Comparison of ENCODE assay signal across 14 cellular contexts in genomic region chr6:46898011-46898410, GRCh38. TPM values are rescaled to one million over a fixed set of nuclear protein-coding genes. Genes with fewer than 3 reads are reported as not detected.
DNase-seq lines count a peak whose midpoint lies in the region; ATAC-seq and TF ChIP-seq lines count a peak whose summit lies in the region.
"Had no signal": no experiment of that assay in that cellular context is flagged by ENCODE, and none has a peak within 500 bp of the region (broad histone marks: within the 10 kb centered on the region; RNA-seq: fewer than 3 reads in every experiment).

No MANE protein-coding gene starts in this region.

- no peak overlapping the region for H3K4me3 Mint-ChIP-seq in natural killer cell
- H3K4me3 Mint-ChIP-seq: CD4-positive, CD25-positive, alpha-beta regulatory T cell had no signal

- no peak for TF ChIP-seq POLR2A in gastrocnemius medialis (IDR thresholded peaks at IDR 0.05)

- peak; percentile 14 for DNase-seq in AG20443 (ENCODE audit: low spot score)
- DNase-seq in left kidney (ENCODE audit: low read depth, low spot score), result peak; percentile 70
- DNase-seq in gastrocnemius medialis, result peak in 1 of 2 donors; percentile 16
- DNase-seq in natural killer cell, result no peak
- DNase-seq in NCI-H82 treated with DMSO at 0.1 percent for 48 hours (lab: John Stamatoyannopoulos, UW; ENCODE audit: unreplicated experiment), result no peak
- DNase-seq: Calu3; CD4-positive, CD25-positive, alpha-beta regulatory T cell; NCI-H187 treated with DMSO at 0.1 percent for 48 hours; NCI-H2171 treated with DMSO at 0.1 percent for 48 hours; NCI-H510A had no signal

- no peaks in the 10 kb centered on the region for H3K4me1 ChIP-seq in HEK293 (ENCODE audit: control insufficient read depth, insufficient read depth, low read length)
- peaks cover 0 to 19% of the 10 kb centered on the region in 2 donors for H3K4me1 ChIP-seq in gastrocnemius medialis

- ATAC-seq in gastrocnemius medialis, result peak in 1 of 2 donors; percentile 30
- no peak for ATAC-seq in GM19324 (IDR thresholded peaks at IDR 0.05; ENCODE audit: low FRiP score, unreplicated experiment)
- no peak for ATAC-seq in GM21447 (IDR thresholded peaks at IDR 0.05; ENCODE audit: unreplicated experiment)
- ATAC-seq in natural killer cell, result no peak
- ATAC-seq: HepG2 had no signal

- intact Hi-C loops in gastrocnemius medialis (cut with DNase I; ENCODE audit: low total_unique reads), result no loop called here
- intact Hi-C loops in natural killer cell (cut with micrococcal nuclease), result no loop called here

- H3K4me3 ChIP-seq in HEK293 (ENCODE audit: low read depth, low read length) (no peak overlapping the region), gastrocnemius medialis (no peak overlapping the region)

- TF ChIP-seq CTCF in HEK293 (tag by site-specific recombination; IDR thresholded peaks at IDR 0.05) (no peak), gastrocnemius medialis (IDR thresholded peaks at IDR 0.05 in 4 of 5, conservative IDR thresholded peaks at IDR 0.05 in 1 of 5) (no peak), natural killer cell (IDR thresholded peaks at IDR 0.05) (no peak)

- H3K4me1 Mint-ChIP-seq in natural killer cell, result no peaks in the 10 kb centered on the region
- H3K4me1 Mint-ChIP-seq: CD4-positive, CD25-positive, alpha-beta regulatory T cell had no signal

- H3K36me3 ChIP-seq in HEK293 (ENCODE audit: control insufficient read depth in 2 of 2, insufficient read depth in 1 of 2, low read length in 2 of 2) (no peaks in the 10 kb centered on the region), gastrocnemius medialis (no peaks in the 10 kb centered on the region)

- H3K9me3 ChIP-seq in HEK293 (ENCODE audit: control insufficient read depth, insufficient read depth, low read depth, low read length), result no peaks in the 10 kb centered on the region
- no peaks in the 10 kb centered on the region for H3K9me3 ChIP-seq in gastrocnemius medialis

- in situ Hi-C loops in gastrocnemius medialis (cut with MboI; ENCODE audit: low sequenced_read_pairs in 4 of 4), result no loop called here

- no peaks in the 10 kb centered on the region for H3K36me3 Mint-ChIP-seq in natural killer cell
- H3K36me3 Mint-ChIP-seq: CD4-positive, CD25-positive, alpha-beta regulatory T cell had no signal

- H3K27ac Mint-ChIP-seq in natural killer cell, result no peak overlapping the region
- H3K27ac Mint-ChIP-seq: CD4-positive, CD25-positive, alpha-beta regulatory T cell had no signal

- POLR2A ChIA-PET in HEK293 (lab: Yijun Ruan, JAX), result no interaction called here

- no peaks in the 10 kb centered on the region for H3K27me3 ChIP-seq in gastrocnemius medialis

- H3K27me3 Mint-ChIP-seq in natural killer cell (ENCODE audit: low read depth in 2 of 2), result peaks cover 0 to 12% of the 10 kb centered on the region in 2 donors
- H3K27me3 Mint-ChIP-seq: CD4-positive, CD25-positive, alpha-beta regulatory T cell had no signal

- no peaks in the 10 kb centered on the region for H3K9me3 Mint-ChIP-seq in natural killer cell

- CTCF ChIA-PET in HEK293 (lab: Yijun Ruan, JAX), result no interaction called here

- H3K27ac ChIP-seq in HEK293 (ENCODE audit: extremely low read depth, low read depth, low read length) (no peak overlapping the region), gastrocnemius medialis (peak overlapping the region; percentile 21 to 33 (median 29))

TF ChIP-seq in HEK293, 187 proteins besides CTCF, POLR2A, EP300 and RAD21:
- TF ChIP-seq PRDM10 (tag by site-specific recombination; IDR thresholded peaks at IDR 0.05) (peak; percentile 72), HOXD13 (CRISPR knock-in tag; IDR thresholded peaks at IDR 0.05; ENCODE audit: borderline replicate concordance) (no peak)

RNA-seq across cellular contexts. Expression of gene ADGRF5, which starts 23.7 kb away (rescaled TPM):
- 10 to 100 TPM; 27.6 to 49.2 (median 41.0) TPM for total RNA-seq in gastrocnemius medialis
- total RNA-seq in natural killer cell, result not detected
- total RNA-seq: CD4-positive, CD25-positive, alpha-beta regulatory T cell; HepG2 had no signal

Comparison
In these comparisons a context has a peak if more than half of its experiments do, and no peak if none do; other contexts are left out.
1. DNase-seq: peak in AG20443 (single experiment) and left kidney (single experiment); none in natural killer cell (single experiment) and NCI-H82 treated with DMSO at 0.1 percent for 48 hours (single experiment).
2. RNA of gene ADGRF5, which starts 23.7 kb away (total RNA-seq): 27.6 to 49.2 TPM in gastrocnemius medialis; not detected in natural killer cell; every median in the first group is over 10 times any median in the second.